In genomic region chr14:99408286-99408970, GRCh38 we compare ENCODE assay signal across 21 cellular contexts.
DNase-seq lines count a peak whose midpoint lies in the region; ATAC-seq, FAIRE-seq and TF ChIP-seq lines count a peak whose summit lies in the region.
"Had no signal": no experiment of that assay in that cellular context is flagged by ENCODE, and none has a peak within 500 bp of the region (broad histone marks: within the 10 kb centered on the region; RNA-seq: fewer than 3 reads in every experiment).

No MANE protein-coding gene starts in this region.

- H3K27ac Mint-ChIP-seq in activated CD4-positive, alpha-beta T cell treated with anti-CD3 and anti-CD28 coated beads, Interleukin-2, amount 10 ng/mL, durations not matched to agents 7 days and 5 days, result peak overlapping the region; percentile 1
- H3K27ac Mint-ChIP-seq in activated CD4-positive, alpha-beta T cell treated with anti-CD3 and anti-CD28 coated beads, Interleukin-2, amount 10 ng/mL, durations not matched to agents 24 days and 14 days, result no peak overlapping the region
- H3K27ac Mint-ChIP-seq in neural crest cell (ENCODE audit: unreplicated experiment), result peak overlapping the region; percentile 88

- no peaks in the 10 kb centered on the region for H3K9me3 Mint-ChIP-seq in activated CD4-positive, alpha-beta T cell treated with anti-CD3 and anti-CD28 coated beads, Interleukin-2, amount 10 ng/mL, durations not matched to agents 7 days and 5 days
- H3K9me3 Mint-ChIP-seq in activated CD4-positive, alpha-beta T cell treated with anti-CD3 and anti-CD28 coated beads, Interleukin-2, amount 10 ng/mL, durations not matched to agents 24 days and 14 days, result no peaks in the 10 kb centered on the region
- no peaks in the 10 kb centered on the region for H3K9me3 Mint-ChIP-seq in neural crest cell

- H3K4me3 ChIP-seq in kidney (ENCODE audit: low read length in 2 of 2) (no peak overlapping the region), WERI-Rb-1 (ENCODE audit: low read depth, low read length) (no peak overlapping the region)
- H3K4me3 ChIP-seq: GM12878 had no signal

- H3K4me3 Mint-ChIP-seq in activated CD4-positive, alpha-beta T cell treated with anti-CD3 and anti-CD28 coated beads, Interleukin-2, amount 10 ng/mL, durations not matched to agents 7 days and 5 days, result no peak overlapping the region
- H3K4me3 Mint-ChIP-seq in activated CD4-positive, alpha-beta T cell treated with anti-CD3 and anti-CD28 coated beads, Interleukin-2, amount 10 ng/mL, durations not matched to agents 24 days and 14 days, result no peak overlapping the region
- H3K4me3 Mint-ChIP-seq in neural crest cell, result no peak overlapping the region

- FAIRE-seq in kidney (lab: Jason Lieb, UNC), result no peak
- FAIRE-seq: A204.1, GM12878, GM18507 had no signal

- POLR2A ChIA-PET in activated CD4-positive, alpha-beta T cell treated with anti-CD3 and anti-CD28 coated beads, Interleukin-2, amount 10 ng/mL, durations not matched to agents 7 days and 5 days (lab: Charles Lee), result no interaction called here

- H3K9ac ChIP-seq in kidney (ENCODE audit: low read length in 2 of 2), result no peak overlapping the region

- H3K36me3 ChIP-seq in kidney (ENCODE audit: control insufficient read depth in 1 of 2, insufficient read depth in 2 of 2, low read length in 2 of 2) (peaks cover 21 to 30% of the 10 kb centered on the region in 2 donors), WERI-Rb-1 (peaks cover 13% of the 10 kb centered on the region)

- CTCF ChIA-PET in activated CD4-positive, alpha-beta T cell treated with anti-CD3 and anti-CD28 coated beads, Interleukin-2, amount 10 ng/mL, durations not matched to agents 7 days and 5 days (lab: Charles Lee), result interaction anchor here (1.1 kb wide), 2 partner anchors 19 kb away, joined by 3 to 4 read pairs; no protein-coding TSS in a partner anchor

- H3K9me3 ChIP-seq in kidney (ENCODE audit: control insufficient read depth in 1 of 2, low read length in 2 of 2) (no peaks in the 10 kb centered on the region), WERI-Rb-1 (ENCODE audit: severe bottlenecking) (no peaks in the 10 kb centered on the region)

- DNase-seq in activated CD4-positive, alpha-beta T cell treated with anti-CD3 and anti-CD28 coated beads, Interleukin-2, amount 10 ng/mL, durations not matched to agents 7 days and 5 days, result no peak
- no peak for DNase-seq in activated CD4-positive, alpha-beta T cell treated with anti-CD3 and anti-CD28 coated beads, Interleukin-2, amount 10 ng/mL, durations not matched to agents 24 days and 14 days
- DNase-seq in kidney (peak; percentile 46), neural crest cell (ENCODE audit: low read depth, low spot score) (no peak), RKO (ENCODE audit: low spot score) (no peak), WERI-Rb-1 (no peak)
- DNase-seq: DMS153; MV-4-11; NCI-H1417 treated with DMSO at 0.1 percent for 48 hours; NCI-H226; NCI-H69; NK-92 treated with Interleukin-12 subunit alpha and Interleukin-12 subunit beta, amount 100 ng/mL, for 24 hours; OCI-M1 had no signal

- H3K27ac ChIP-seq in kidney (ENCODE audit: low read depth in 2 of 2, low read length in 2 of 2), result no peak overlapping the region
- H3K27ac ChIP-seq in WERI-Rb-1, result no peak overlapping the region
- H3K27ac ChIP-seq: C4-2B, HL-60, RWPE1 had no signal

- no peaks in the 10 kb centered on the region for H3K27me3 Mint-ChIP-seq in activated CD4-positive, alpha-beta T cell treated with anti-CD3 and anti-CD28 coated beads, Interleukin-2, amount 10 ng/mL, durations not matched to agents 7 days and 5 days
- H3K27me3 Mint-ChIP-seq in activated CD4-positive, alpha-beta T cell treated with anti-CD3 and anti-CD28 coated beads, Interleukin-2, amount 10 ng/mL, durations not matched to agents 24 days and 14 days, result no peaks in the 10 kb centered on the region
- H3K27me3 Mint-ChIP-seq in neural crest cell (ENCODE audit: low read depth), result no peaks in the 10 kb centered on the region

- no peaks in the 10 kb centered on the region for H3K4me1 ChIP-seq in kidney (ENCODE audit: control insufficient read depth in 1 of 2, insufficient read depth in 1 of 2, low read depth in 1 of 2, low read length in 2 of 2)

- no peaks in the 10 kb centered on the region for H3K27me3 ChIP-seq in WERI-Rb-1 (ENCODE audit: insufficient read depth, low read depth, severe bottlenecking)

- intact Hi-C loops in activated CD4-positive, alpha-beta T cell treated with anti-CD3 and anti-CD28 coated beads, Interleukin-2, amount 10 ng/mL, durations not matched to agents 24 days and 14 days (cut with micrococcal nuclease), result no loop called here
- intact Hi-C loops in kidney (cut with DNase I), result no loop called here

- H3K36me3 Mint-ChIP-seq in activated CD4-positive, alpha-beta T cell treated with anti-CD3 and anti-CD28 coated beads, Interleukin-2, amount 10 ng/mL, durations not matched to agents 7 days and 5 days (ENCODE audit: low read depth), result peaks cover 33% of the 10 kb centered on the region
- peaks cover 16% of the 10 kb centered on the region for H3K36me3 Mint-ChIP-seq in activated CD4-positive, alpha-beta T cell treated with anti-CD3 and anti-CD28 coated beads, Interleukin-2, amount 10 ng/mL, durations not matched to agents 24 days and 14 days (ENCODE audit: low read depth)
- H3K36me3 Mint-ChIP-seq in neural crest cell (ENCODE audit: low read depth), result peaks cover 8% of the 10 kb centered on the region

- ATAC-seq in GM21515 (IDR thresholded peaks at IDR 0.05; ENCODE audit: unreplicated experiment), result no peak
- no peak for ATAC-seq in HG03139 (IDR thresholded peaks at IDR 0.05; ENCODE audit: unreplicated experiment)
- ATAC-seq: GM12878 had no signal

- no peak for TF ChIP-seq CTCF in kidney (IDR thresholded peaks at IDR 0.05; ENCODE audit: borderline replicate concordance, extremely low read depth, insufficient read depth)
- no peak for TF ChIP-seq CTCF in neural crest cell (conservative IDR thresholded peaks at IDR 0.05)
- no peak for TF ChIP-seq CTCF in WERI-Rb-1 (IDR thresholded peaks at IDR 0.05; ENCODE audit: low read depth, low read length)

- H3K4me1 Mint-ChIP-seq in activated CD4-positive, alpha-beta T cell treated with anti-CD3 and anti-CD28 coated beads, Interleukin-2, amount 10 ng/mL, durations not matched to agents 7 days and 5 days, result peaks cover 16% of the 10 kb centered on the region
- peaks cover 12% of the 10 kb centered on the region for H3K4me1 Mint-ChIP-seq in activated CD4-positive, alpha-beta T cell treated with anti-CD3 and anti-CD28 coated beads, Interleukin-2, amount 10 ng/mL, durations not matched to agents 24 days and 14 days
- peaks cover 18% of the 10 kb centered on the region for H3K4me1 Mint-ChIP-seq in neural crest cell
